8 cellular contexts compared by ENCODE assay signal in genomic region chr17:65041945-65042639, GRCh38. TPM values are rescaled to one million over a fixed set of nuclear protein-coding genes. Genes with fewer than 3 reads are reported as not detected.
DNase-seq lines count a peak whose midpoint lies in the region; ATAC-seq and TF ChIP-seq lines count a peak whose summit lies in the region.
"Not testable (repeated sequence)": the region's sequence is repeated elsewhere in the genome, so short reads cannot be mapped to it uniquely, and the experiment has no call there.

No MANE protein-coding gene starts in this region.

- not testable (repeated sequence) for H3K14ac ChIP-seq in IMR-90 (replicated peaks; ENCODE audit: low read depth, low read length)

- intact Hi-C loops in IMR-90 (cut with micrococcal nuclease), result not testable (repeated sequence)
- intact Hi-C loops in activated CD4-positive, alpha-beta memory T cell treated with anti-CD3 and anti-CD28 coated beads for 36 hours (cut with micrococcal nuclease), result loop anchor here (1.0 kb wide), 1 partner anchor 13 kb away; no protein-coding TSS in a partner anchor

- not testable (repeated sequence) for H4K5ac ChIP-seq in IMR-90 (ENCODE audit: low read depth, low read length)

- TF ChIP-seq RAD21 in IMR-90 (IDR thresholded peaks at IDR 0.05; ENCODE audit: low read length), result not testable (repeated sequence)

- peaks cover 72% of the 10 kb centered on the region for H3K4me1 Mint-ChIP-seq in activated CD4-positive, alpha-beta memory T cell treated with anti-CD3 and anti-CD28 coated beads for 36 hours (ENCODE audit: low read depth)
- H3K4me1 Mint-ChIP-seq in central memory CD8-positive, alpha-beta T cell, result peaks cover 69% of the 10 kb centered on the region
- H3K4me1 Mint-ChIP-seq in naive thymus-derived CD8-positive, alpha-beta T cell, result peaks cover 31 to 92% (median 68%) of the 10 kb centered on the region in 4 donors
- H3K4me1 Mint-ChIP-seq in stimulated activated memory B cell treated with anti-CD40 and anti-IgM and Interleukin-4, amounts not matched to agents 10 μg/mL and 1 μg/mL and 100 μg/mL, for 72 hours, result peaks cover 72% of the 10 kb centered on the region

- peaks cover 38% of the 10 kb centered on the region for H3K36me3 Mint-ChIP-seq in activated CD4-positive, alpha-beta memory T cell treated with anti-CD3 and anti-CD28 coated beads for 36 hours
- peaks cover 50% of the 10 kb centered on the region for H3K36me3 Mint-ChIP-seq in central memory CD8-positive, alpha-beta T cell (ENCODE audit: insufficient read depth)
- peaks cover 0 to 56% (median 3%) of the 10 kb centered on the region in 3 donors for H3K36me3 Mint-ChIP-seq in naive thymus-derived CD8-positive, alpha-beta T cell
- peaks cover 43% of the 10 kb centered on the region for H3K36me3 Mint-ChIP-seq in stimulated activated memory B cell treated with anti-CD40 and anti-IgM and Interleukin-4, amounts not matched to agents 10 μg/mL and 1 μg/mL and 100 μg/mL, for 72 hours

- H3K23ac ChIP-seq in IMR-90 (ENCODE audit: low read depth, low read length), result not testable (repeated sequence)

- H3K9me3 Mint-ChIP-seq in activated CD4-positive, alpha-beta memory T cell treated with anti-CD3 and anti-CD28 coated beads for 36 hours; central memory CD8-positive, alpha-beta T cell; naive thymus-derived CD8-positive, alpha-beta T cell; stimulated activated memory B cell treated with anti-CD40 and anti-IgM and Interleukin-4, amounts not matched to agents 10 μg/mL and 1 μg/mL and 100 μg/mL, for 72 hours: not testable (repeated sequence)

- H4K91ac ChIP-seq in IMR-90 (ENCODE audit: insufficient read depth, low read depth, low read length), result not testable (repeated sequence)

- not testable (repeated sequence) for H2BK120ac ChIP-seq in IMR-90 (ENCODE audit: low read depth, low read length)

- H2AK5ac ChIP-seq in IMR-90 (ENCODE audit: low read depth, low read length), result 0 out of 2 replicates have a peak overlapping the region, but pooled peaks have one; percentile 14

- peak overlapping the region; percentile 37 for H3K4me2 ChIP-seq in BLaER1
- not testable (repeated sequence) for H3K4me2 ChIP-seq in IMR-90 (ENCODE audit: low read depth, low read length)

- peaks cover 20% of the 10 kb centered on the region for H3K9me1 ChIP-seq in IMR-90 (ENCODE audit: insufficient read depth, low read length)

- not testable (repeated sequence) for H3K27me3 Mint-ChIP-seq in activated CD4-positive, alpha-beta memory T cell treated with anti-CD3 and anti-CD28 coated beads for 36 hours; central memory CD8-positive, alpha-beta T cell; naive thymus-derived CD8-positive, alpha-beta T cell; stimulated activated memory B cell treated with anti-CD40 and anti-IgM and Interleukin-4, amounts not matched to agents 10 μg/mL and 1 μg/mL and 100 μg/mL, for 72 hours

- not testable (repeated sequence) for ATAC-seq in IMR-90 (ENCODE audit: low read depth); stimulated activated memory B cell treated with anti-CD40 and anti-IgM and Interleukin-4, amounts not matched to agents 10 μg/mL and 1 μg/mL and 100 μg/mL, for 72 hours
- peak; percentile 27 for ATAC-seq in central memory CD8-positive, alpha-beta T cell (replicated peaks; ENCODE audit: extremely low read depth, poor library complexity, severe bottlenecking)
- ATAC-seq in naive thymus-derived CD8-positive, alpha-beta T cell, result peak; percentile 44 to 51

- not testable (repeated sequence) for H3K4me3 ChIP-seq in BLaER1; IMR-90 (ENCODE audit: insufficient read depth, low read depth, low read length)

- not testable (repeated sequence) for H3K4ac ChIP-seq in IMR-90 (ENCODE audit: low read depth, low read length)

- peaks cover 79% of the 10 kb centered on the region for H3K36me3 ChIP-seq in BLaER1
- H3K36me3 ChIP-seq in IMR-90 (ENCODE audit: control insufficient read depth, insufficient read depth, low read length), result peaks cover 19% of the 10 kb centered on the region

- not testable (repeated sequence) for H3K9me3 ChIP-seq in BLaER1; IMR-90 (ENCODE audit: control insufficient read depth, insufficient read depth, low read length)

- not testable (repeated sequence) for DNase-seq in IMR-90
- peak in 3 of 5 donors; percentile 13 to 27 (median 18) for DNase-seq in T-helper 1 cell
- peak; percentile 58 for DNase-seq in activated CD4-positive, alpha-beta memory T cell treated with anti-CD3 and anti-CD28 coated beads for 36 hours
- DNase-seq in activated naive CD4-positive, alpha-beta T cell treated with Interleukin-2 at 50 U/mL for 16 hours, result peak; percentile 21
- peak in 1 of 2 donors; percentile 28 for DNase-seq in central memory CD8-positive, alpha-beta T cell (ENCODE audit: low spot score in 2 of 2)
- peak in 8 of 10 donors; percentile 10 to 68 (median 52) for DNase-seq in naive thymus-derived CD8-positive, alpha-beta T cell

- in situ Hi-C loops in IMR-90 (cut with MboI; ENCODE audit: low sequenced_read_pairs), result not testable (repeated sequence)

- not testable (repeated sequence) for H3K18ac ChIP-seq in IMR-90 (ENCODE audit: low read depth, low read length)

- not testable (repeated sequence) for H2AFZ ChIP-seq in IMR-90 (replicated peaks; ENCODE audit: low read length, poor library complexity)

- not testable (repeated sequence) for TF ChIP-seq POLR2A in IMR-90 (IDR thresholded peaks at IDR 0.05; ENCODE audit: low read depth, low read length)

- H2BK5ac ChIP-seq in IMR-90 (ENCODE audit: low read depth, low read length, poor library complexity, severe bottlenecking), result not testable (repeated sequence)

- no CpG with 5 or more reads among the region's 13 CpGs for WGBS in IMR-90 (ENCODE audit: extremely low coverage in 2 of 2, insufficient read length in 1 of 2), 2 experiments

- not testable (repeated sequence) for H4K8ac ChIP-seq in IMR-90 (ENCODE audit: low read depth in 2 of 2, low read length in 2 of 2)

- H3K27me3 ChIP-seq in BLaER1; IMR-90 (ENCODE audit: control insufficient read depth, insufficient read depth, low read length): not testable (repeated sequence)

- peak overlapping the region; percentile 43 for H3K4me3 Mint-ChIP-seq in activated CD4-positive, alpha-beta memory T cell treated with anti-CD3 and anti-CD28 coated beads for 36 hours
- peak overlapping the region; percentile 66 for H3K4me3 Mint-ChIP-seq in central memory CD8-positive, alpha-beta T cell
- peak overlapping the region; percentile 60 to 86 (median 74) for H3K4me3 Mint-ChIP-seq in naive thymus-derived CD8-positive, alpha-beta T cell
- peak overlapping the region; percentile 21 for H3K4me3 Mint-ChIP-seq in stimulated activated memory B cell treated with anti-CD40 and anti-IgM and Interleukin-4, amounts not matched to agents 10 μg/mL and 1 μg/mL and 100 μg/mL, for 72 hours

- not testable (repeated sequence) for H2BK15ac ChIP-seq in IMR-90 (ENCODE audit: low read depth, low read length)

- H3K4me1 ChIP-seq in BLaER1, result peaks cover 62% of the 10 kb centered on the region
- peaks cover 12% of the 10 kb centered on the region for H3K4me1 ChIP-seq in IMR-90 (ENCODE audit: control insufficient read depth, insufficient read depth, low read length)

- CTCF ChIA-PET in IMR-90 (lab: Yijun Ruan, JAX), result not testable (repeated sequence)
- CTCF ChIA-PET in activated CD4-positive, alpha-beta memory T cell treated with anti-CD3 and anti-CD28 coated beads for 36 hours (lab: Charles Lee), result interaction anchor here (0.6 to 2.7 kb wide), 5 partner anchors 10 to 156 kb away, joined by 3 to 16 read pairs (median 3); partner anchors contain the start of gene RGS9

- H3K9ac ChIP-seq in BLaER1; IMR-90 (ENCODE audit: low read depth, low read length): not testable (repeated sequence)

- not testable (repeated sequence) for H3K56ac ChIP-seq in IMR-90 (ENCODE audit: extremely low read depth, insufficient read depth, low read length)

- not testable (repeated sequence) for BruUV-seq in IMR-90 (replicated peaks; lab: Mats Ljungman, UMichigan)

- H3K27ac Mint-ChIP-seq in activated CD4-positive, alpha-beta memory T cell treated with anti-CD3 and anti-CD28 coated beads for 36 hours, result peak overlapping the region; percentile 82
- H3K27ac Mint-ChIP-seq in central memory CD8-positive, alpha-beta T cell (ENCODE audit: low read depth), result peak overlapping the region; percentile 98
- peak overlapping the region; percentile 91 to 99 (median 97) for H3K27ac Mint-ChIP-seq in naive thymus-derived CD8-positive, alpha-beta T cell
- peak overlapping the region; percentile 66 for H3K27ac Mint-ChIP-seq in stimulated activated memory B cell treated with anti-CD40 and anti-IgM and Interleukin-4, amounts not matched to agents 10 μg/mL and 1 μg/mL and 100 μg/mL, for 72 hours

- H2AK9ac ChIP-seq in IMR-90 (replicated peaks; ENCODE audit: low read depth, low read length, poor library complexity), result not testable (repeated sequence)

- dilution Hi-C loops in IMR-90 (cut with HindIII; ENCODE audit: low sequenced_read_pairs, unreplicated experiment), result not testable (repeated sequence)

- POLR2A ChIA-PET in IMR-90 (lab: Charles Lee; ENCODE audit: unreplicated experiment), result interaction anchor here (0.6 kb wide), 1 partner anchor 20 kb away, joined by 4 read pairs; no protein-coding TSS in a partner anchor
- POLR2A ChIA-PET in activated CD4-positive, alpha-beta memory T cell treated with anti-CD3 and anti-CD28 coated beads for 36 hours (lab: Charles Lee), result interaction anchor here (4.5 kb wide), 1 partner anchor 67 kb away, joined by 17 read pairs; no protein-coding TSS in a partner anchor
- POLR2A ChIA-PET in naive thymus-derived CD8-positive, alpha-beta T cell (lab: Charles Lee), result interaction anchor here (0.7 to 2.9 kb wide), 4 partner anchors 12 to 66 kb away, joined by 3 to 10 read pairs (median 6); partner anchors contain the start of gene GNA13

- H2BK20ac ChIP-seq in IMR-90 (ENCODE audit: low read depth, low read length), result not testable (repeated sequence)

- H4K20me1 ChIP-seq in BLaER1 (peaks cover 100% of the 10 kb centered on the region), IMR-90 (ENCODE audit: insufficient read depth, low read length) (peaks cover 56% of the 10 kb centered on the region)

- peaks cover 13 to 78% of the 10 kb centered on the region in 2 experiments for H3K79me1 ChIP-seq in IMR-90 (ENCODE audit: low read depth in 1 of 2, low read length in 2 of 2)

- not testable (repeated sequence) for TF ChIP-seq CTCF in IMR-90 (conservative IDR thresholded peaks at IDR 0.05; ENCODE audit: low read depth, low read length)

- not testable (repeated sequence) for H3K27ac ChIP-seq in BLaER1; IMR-90 (ENCODE audit: insufficient read depth, low read length)

RNA-seq across cellular contexts. Expression of gene GNA13, which starts 14.4 kb away (rescaled TPM):
- total RNA-seq in IMR-90 (2012; rRNA removed), result 37.6 and 57.2 TPM in 2 replicates
- 11.3 and 13.8 TPM in 2 replicates for polyA plus RNA-seq in IMR-90 (2012; rRNA removed)
- polyA plus RNA-seq in IMR-90 (2012; cell fraction: cytosol; rRNA removed), result 3.5 and 3.9 TPM in 2 replicates
- 2.6 and 9.4 TPM in 2 replicates for polyA plus RNA-seq in IMR-90 (2012; cell fraction: nucleus; rRNA removed; ENCODE audit: low replicate concordance)
- total RNA-seq in activated CD4-positive, alpha-beta memory T cell treated with anti-CD3 and anti-CD28 coated beads for 36 hours, result 10 to 100 TPM; 55.4 to 55.7 TPM
- 10 to 100 TPM; 91.4 to 94.6 TPM for total RNA-seq in naive thymus-derived CD8-positive, alpha-beta T cell
- polyA plus RNA-seq in naive thymus-derived CD8-positive, alpha-beta T cell, result 10 to 100 TPM; 23.7 to 32.9 (median 27.6) TPM

Comparison
In these comparisons a context has a peak if more than half of its experiments do, and no peak if none do; other contexts are left out.
1. H3K4me3 Mint-ChIP-seq: peak in every context shown above with its lines; median percentile 74 in naive thymus-derived CD8-positive, alpha-beta T cell; 66 in central memory CD8-positive, alpha-beta T cell; 43 in activated CD4-positive, alpha-beta memory T cell treated with anti-CD3 and anti-CD28 coated beads for 36 hours; 21 in stimulated activated memory B cell treated with anti-CD40 and anti-IgM and Interleukin-4, amounts not matched to agents 10 μg/mL and 1 μg/mL and 100 μg/mL, for 72 hours.